12 cellular contexts compared by ENCODE assay signal in the genomic region with DNA sequence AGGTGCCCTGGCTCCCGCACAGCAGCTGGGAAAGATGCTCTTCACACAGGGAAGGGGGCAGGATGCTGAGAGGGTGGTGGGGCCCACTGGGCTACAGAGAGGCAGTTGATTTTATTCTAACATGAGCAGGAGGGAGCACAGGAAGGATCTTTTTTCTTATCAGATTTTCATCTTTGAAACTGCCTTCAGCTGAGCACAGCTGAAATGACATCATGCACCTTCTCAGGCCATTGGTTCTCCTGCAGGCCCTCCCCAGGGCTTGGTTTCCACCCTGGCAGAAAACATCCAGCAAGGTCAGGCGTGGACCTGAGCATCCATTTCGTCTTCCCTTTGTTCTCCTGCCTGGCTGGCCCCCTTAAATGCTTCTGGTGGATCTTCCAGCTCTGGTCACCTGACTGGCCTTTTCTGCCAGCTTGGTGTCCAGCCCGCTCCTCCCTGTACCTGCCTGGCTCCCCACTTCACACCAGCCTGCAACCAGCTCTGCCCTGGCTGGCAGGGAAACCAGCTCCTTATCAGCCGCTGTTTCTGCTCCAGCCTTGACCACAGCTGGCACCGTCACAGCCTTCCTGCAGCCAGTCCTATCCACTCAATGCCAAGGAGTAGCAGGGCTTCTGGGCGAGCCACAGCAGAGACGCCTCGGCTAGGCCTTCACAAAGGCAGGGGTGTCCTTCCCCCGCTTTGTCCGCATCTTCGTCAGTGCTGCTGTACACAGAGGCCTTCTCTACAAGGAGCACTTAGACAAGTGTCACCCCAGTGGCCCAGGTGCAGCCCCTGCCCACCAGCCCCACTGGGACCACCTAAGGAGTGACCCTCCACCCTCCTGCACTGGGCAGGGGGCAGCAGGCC. TPM values are rescaled to one million over a fixed set of nuclear protein-coding genes. Genes with fewer than 3 reads are reported as not detected.
DNase-seq lines count a peak whose midpoint lies in the region; ATAC-seq lines count a peak whose summit lies in the region.
"Had no signal": no experiment of that assay in that cellular context is flagged by ENCODE, and none has a peak within 500 bp of the region (broad histone marks: within the 10 kb centered on the region; RNA-seq: fewer than 3 reads in every experiment).

No MANE protein-coding gene starts in this region.

- peaks cover 24% of the 10 kb centered on the region for H3K4me1 Mint-ChIP-seq in stimulated activated naive CD8-positive, alpha-beta T cell treated with anti-CD3 and anti-CD28 coated beads, Interleukin-15, amount 100 ng/mL, for 72 hours
- peaks cover 22% of the 10 kb centered on the region for H3K4me1 Mint-ChIP-seq in activated CD8-positive, alpha-beta T cell treated with anti-CD3 and anti-CD28 coated beads, Interleukin-2, amount 10 ng/mL, durations not matched to agents 7 days and 5 days (ENCODE audit: low read depth)
- H3K4me1 Mint-ChIP-seq: mesothelial cell of epicardium had no signal

- CTCF ChIA-PET in activated CD8-positive, alpha-beta T cell treated with anti-CD3 and anti-CD28 coated beads, Interleukin-2, amount 10 ng/mL, durations not matched to agents 7 days and 5 days (lab: Charles Lee), result no interaction called here

- no peak for DNase-seq in stimulated activated naive CD8-positive, alpha-beta T cell treated with anti-CD3 and anti-CD28 coated beads, Interleukin-15, amount 100 ng/mL, for 72 hours
- DNase-seq in stimulated activated naive CD8-positive, alpha-beta T cell treated with anti-CD3 and anti-CD28 coated beads, Interleukin-15, Interleukin-2, amounts not matched to agents 100 U/mL and 50 U/mL, for 24 hours, result no peak
- DNase-seq in activated CD8-positive, alpha-beta T cell treated with anti-CD3 and anti-CD28 coated beads, Interleukin-2, amount 10 ng/mL, durations not matched to agents 7 days and 5 days, result peak; percentile 46
- DNase-seq in iris pigment epithelial cell (ENCODE audit: low read depth), result peak; percentile 31
- no peak for DNase-seq in NCI-H226
- DNase-seq in AG08395 (ENCODE audit: low spot score), result no peak
- DNase-seq: activated CD8-positive, alpha-beta memory T cell treated with anti-CD3 and anti-CD28 coated beads, Interleukin-2, amount 50 U/mL, for 4 hours; cortex of kidney; EL had no signal

- POLR2A ChIA-PET in activated CD8-positive, alpha-beta T cell treated with anti-CD3 and anti-CD28 coated beads, Interleukin-2, amount 10 ng/mL, durations not matched to agents 7 days and 5 days (lab: Charles Lee), result no interaction called here

- H3K4me3 Mint-ChIP-seq in stimulated activated naive CD8-positive, alpha-beta T cell treated with anti-CD3 and anti-CD28 coated beads, Interleukin-15, amount 100 ng/mL, for 72 hours, result no peak overlapping the region
- H3K4me3 Mint-ChIP-seq in activated CD8-positive, alpha-beta T cell treated with anti-CD3 and anti-CD28 coated beads, Interleukin-2, amount 10 ng/mL, durations not matched to agents 7 days and 5 days, result no peak overlapping the region
- H3K4me3 Mint-ChIP-seq: mesothelial cell of epicardium had no signal

- H3K9me3 Mint-ChIP-seq in stimulated activated naive CD8-positive, alpha-beta T cell treated with anti-CD3 and anti-CD28 coated beads, Interleukin-15, amount 100 ng/mL, for 72 hours, result no peaks in the 10 kb centered on the region
- H3K9me3 Mint-ChIP-seq in activated CD8-positive, alpha-beta T cell treated with anti-CD3 and anti-CD28 coated beads, Interleukin-2, amount 10 ng/mL, durations not matched to agents 7 days and 5 days (ENCODE audit: insufficient read depth), result no peaks in the 10 kb centered on the region
- H3K9me3 Mint-ChIP-seq: mesothelial cell of epicardium had no signal

- ATAC-seq in stimulated activated naive CD8-positive, alpha-beta T cell treated with anti-CD3 and anti-CD28 coated beads, Interleukin-15, amount 100 ng/mL, for 72 hours, result peak; percentile 43
- no peak for ATAC-seq in stimulated activated naive CD8-positive, alpha-beta T cell treated with anti-CD3 and anti-CD28 coated beads, Interleukin-15, Interleukin-2, amounts not matched to agents 100 U/mL and 50 U/mL, for 24 hours
- ATAC-seq in activated CD8-positive, alpha-beta T cell treated with anti-CD3 and anti-CD28 coated beads, Interleukin-2, amount 10 ng/mL, durations not matched to agents 7 days and 5 days, result peak; percentile 59
- ATAC-seq in HG03108 (IDR thresholded peaks at IDR 0.05; ENCODE audit: unreplicated experiment), result no peak
- ATAC-seq in GM21717 (IDR thresholded peaks at IDR 0.05; ENCODE audit: unreplicated experiment), result no peak

- peaks cover 6% of the 10 kb centered on the region for H3K36me3 Mint-ChIP-seq in activated CD8-positive, alpha-beta T cell treated with anti-CD3 and anti-CD28 coated beads, Interleukin-2, amount 10 ng/mL, durations not matched to agents 7 days and 5 days (ENCODE audit: low read depth)

- no peaks in the 10 kb centered on the region for H3K27me3 Mint-ChIP-seq in stimulated activated naive CD8-positive, alpha-beta T cell treated with anti-CD3 and anti-CD28 coated beads, Interleukin-15, amount 100 ng/mL, for 72 hours
- H3K27me3 Mint-ChIP-seq in activated CD8-positive, alpha-beta T cell treated with anti-CD3 and anti-CD28 coated beads, Interleukin-2, amount 10 ng/mL, durations not matched to agents 7 days and 5 days (ENCODE audit: low read depth), result no peaks in the 10 kb centered on the region

- peak overlapping the region in 1 of 2 donors; percentile 6 for H3K27ac Mint-ChIP-seq in stimulated activated naive CD8-positive, alpha-beta T cell treated with anti-CD3 and anti-CD28 coated beads, Interleukin-15, amount 100 ng/mL, for 72 hours
- peak overlapping the region; percentile 59 for H3K27ac Mint-ChIP-seq in activated CD8-positive, alpha-beta T cell treated with anti-CD3 and anti-CD28 coated beads, Interleukin-2, amount 10 ng/mL, durations not matched to agents 7 days and 5 days
- H3K27ac Mint-ChIP-seq: mesothelial cell of epicardium had no signal

RNA-seq across cellular contexts. Expression of a gene that starts 36.5 kb away (rescaled TPM):
- 10 to 100 TPM; 17.8 to 22.3 TPM for total RNA-seq in activated CD8-positive, alpha-beta T cell treated with anti-CD3 and anti-CD28 coated beads, Interleukin-2, amount 10 ng/mL, durations not matched to agents 7 days and 5 days

RNA-seq across cellular contexts. Expression of a gene that starts 44.7 kb away (rescaled TPM):
- under 1 TPM; 0.34 to 0.68 TPM for total RNA-seq in activated CD8-positive, alpha-beta T cell treated with anti-CD3 and anti-CD28 coated beads, Interleukin-2, amount 10 ng/mL, durations not matched to agents 7 days and 5 days

Comparison
In these comparisons a context has a peak if more than half of its experiments do, and no peak if none do; other contexts are left out.
1. ATAC-seq: peak in stimulated activated naive CD8-positive, alpha-beta T cell treated with anti-CD3 and anti-CD28 coated beads, Interleukin-15, amount 100 ng/mL, for 72 hours (single experiment) and activated CD8-positive, alpha-beta T cell treated with anti-CD3 and anti-CD28 coated beads, Interleukin-2, amount 10 ng/mL, durations not matched to agents 7 days and 5 days (single experiment); none in stimulated activated naive CD8-positive, alpha-beta T cell treated with anti-CD3 and anti-CD28 coated beads, Interleukin-15, Interleukin-2, amounts not matched to agents 100 U/mL and 50 U/mL, for 24 hours (single experiment), HG03108 (single experiment) and GM21717 (single experiment).
2. DNase-seq: peak in activated CD8-positive, alpha-beta T cell treated with anti-CD3 and anti-CD28 coated beads, Interleukin-2, amount 10 ng/mL, durations not matched to agents 7 days and 5 days (single experiment) and iris pigment epithelial cell (single experiment); none in stimulated activated naive CD8-positive, alpha-beta T cell treated with anti-CD3 and anti-CD28 coated beads, Interleukin-15, amount 100 ng/mL, for 72 hours (0 of 2), stimulated activated naive CD8-positive, alpha-beta T cell treated with anti-CD3 and anti-CD28 coated beads, Interleukin-15, Interleukin-2, amounts not matched to agents 100 U/mL and 50 U/mL, for 24 hours (single experiment), NCI-H226 (single experiment) and AG08395 (single experiment).